ENCODE assay signal across 18 cellular contexts in the genomic region with DNA sequence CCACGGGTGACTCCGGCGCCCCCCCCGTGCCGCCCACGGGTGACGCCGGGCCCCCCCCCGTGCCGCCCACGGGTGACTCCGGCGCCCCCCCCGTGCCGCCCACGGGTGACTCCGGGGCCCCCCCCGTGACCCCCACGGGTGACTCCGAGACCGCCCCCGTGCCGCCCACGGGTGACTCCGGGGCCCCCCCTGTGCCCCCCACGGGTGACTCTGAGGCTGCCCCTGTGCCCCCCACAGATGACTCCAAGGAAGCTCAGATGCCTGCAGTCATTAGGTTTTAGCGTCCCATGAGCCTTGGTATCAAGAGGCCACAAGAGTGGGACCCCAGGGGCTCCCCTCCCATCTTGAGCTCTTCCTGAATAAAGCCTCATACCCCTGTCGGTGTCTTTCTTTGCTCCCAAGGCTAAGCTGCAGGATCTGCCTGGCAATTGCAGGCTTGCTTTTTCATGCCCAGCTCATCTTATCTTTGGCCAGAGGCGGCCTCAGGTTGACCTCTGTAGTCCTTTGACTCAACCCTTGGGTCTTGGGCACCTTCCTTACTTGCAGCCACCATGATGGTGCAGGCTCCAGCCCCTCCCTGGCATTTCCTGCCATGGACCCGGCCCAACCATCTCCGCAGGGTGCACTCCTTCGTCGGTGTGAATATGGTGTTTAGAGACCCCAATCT.
"Had no signal": no experiment of that assay in that cellular context is flagged by ENCODE, and none has a peak within 500 bp of the region (broad histone marks: within the 10 kb centered on the region; RNA-seq: fewer than 3 reads in every experiment).

No MANE protein-coding gene starts in this region.

- DNase-seq: activated CD4-positive, alpha-beta T cell treated with anti-CD3 and anti-CD28 coated beads, Interleukin-2, amount 50 U/mL, for 4 hours; activated naive CD4-positive, alpha-beta T cell treated with anti-CD3 and anti-CD28 coated beads, Interleukin-2, amount 10 ng/mL, durations not matched to agents 7 days and 5 days; adrenal gland; effector memory CD4-positive, alpha-beta T cell; esophagus squamous epithelium; immature natural killer cell; left ventricle myocardium superior; small intestine; stimulated activated CD4-positive, alpha-beta T cell treated with anti-CD3 and anti-CD28 coated beads, Interleukin-15, amount 100 ng/mL, for 24 hours; stimulated activated CD4-positive, alpha-beta T cell treated with anti-CD3 and anti-CD28 coated beads, Interleukin-2, amount 100 ng/mL, for 48 hours; T-helper 1 cell; T-helper 9 cell had no signal

- H3K27me3 Mint-ChIP-seq: activated T-helper 17 cell treated with anti-CD3 and anti-CD28 coated beads, Interleukin-2, amount 50 U/mL, for 72 hours; memory B cell had no signal

- H3K4me2 ChIP-seq: neural progenitor cell had no signal

- H3K27ac ChIP-seq: adrenal gland, esophagus squamous epithelium, neural progenitor cell, right lobe of liver had no signal

- H3K9me3 Mint-ChIP-seq: activated naive CD4-positive, alpha-beta T cell treated with anti-CD3 and anti-CD28 coated beads, Interleukin-2, amount 10 ng/mL, durations not matched to agents 7 days and 5 days; activated T-helper 17 cell treated with anti-CD3 and anti-CD28 coated beads, Interleukin-2, amount 50 U/mL, for 72 hours; dendritic cell treated with granulocyte-macrophage colony-stimulating factor and Interleukin-4, amounts not matched to agents 40 ng/mL and 50 ng/mL, for 4 days; immature natural killer cell; memory B cell; neural progenitor cell had no signal

- H3K4me1 ChIP-seq: neural progenitor cell, right lobe of liver had no signal

- H3K36me3 ChIP-seq: adrenal gland, neural progenitor cell, right lobe of liver had no signal

- ATAC-seq: activated CD4-positive, CD25-positive, alpha-beta regulatory T cell treated with anti-CD3 and anti-CD28 coated beads, Interleukin-2, amount 50 U/mL, for 24 hours had no signal

- H3K4me3 ChIP-seq: adrenal gland, esophagus squamous epithelium, neural progenitor cell, right lobe of liver had no signal

- H3K27me3 ChIP-seq: adrenal gland, esophagus squamous epithelium, neural progenitor cell, right lobe of liver had no signal

- H3K4me3 Mint-ChIP-seq: activated naive CD4-positive, alpha-beta T cell treated with anti-CD3 and anti-CD28 coated beads, Interleukin-2, amount 10 ng/mL, durations not matched to agents 7 days and 5 days; activated T-helper 17 cell treated with anti-CD3 and anti-CD28 coated beads, Interleukin-2, amount 50 U/mL, for 72 hours; dendritic cell treated with granulocyte-macrophage colony-stimulating factor and Interleukin-4, amounts not matched to agents 40 ng/mL and 50 ng/mL, for 4 days; immature natural killer cell; memory B cell; neural progenitor cell had no signal

- H3K36me3 Mint-ChIP-seq: immature natural killer cell, memory B cell had no signal

- H3K9ac ChIP-seq: neural progenitor cell had no signal

- H3K27ac Mint-ChIP-seq: activated naive CD4-positive, alpha-beta T cell treated with anti-CD3 and anti-CD28 coated beads, Interleukin-2, amount 10 ng/mL, durations not matched to agents 7 days and 5 days; activated T-helper 17 cell treated with anti-CD3 and anti-CD28 coated beads, Interleukin-2, amount 50 U/mL, for 72 hours; dendritic cell treated with granulocyte-macrophage colony-stimulating factor and Interleukin-4, amounts not matched to agents 40 ng/mL and 50 ng/mL, for 4 days; immature natural killer cell; memory B cell; neural progenitor cell had no signal

- H3K9me3 ChIP-seq: adrenal gland, esophagus squamous epithelium, right lobe of liver had no signal

- H3K4me1 Mint-ChIP-seq: activated naive CD4-positive, alpha-beta T cell treated with anti-CD3 and anti-CD28 coated beads, Interleukin-2, amount 10 ng/mL, durations not matched to agents 7 days and 5 days; activated T-helper 17 cell treated with anti-CD3 and anti-CD28 coated beads, Interleukin-2, amount 50 U/mL, for 72 hours; immature natural killer cell; memory B cell; neural progenitor cell had no signal
